8 cellular contexts compared by ENCODE assay signal in the genomic region with DNA sequence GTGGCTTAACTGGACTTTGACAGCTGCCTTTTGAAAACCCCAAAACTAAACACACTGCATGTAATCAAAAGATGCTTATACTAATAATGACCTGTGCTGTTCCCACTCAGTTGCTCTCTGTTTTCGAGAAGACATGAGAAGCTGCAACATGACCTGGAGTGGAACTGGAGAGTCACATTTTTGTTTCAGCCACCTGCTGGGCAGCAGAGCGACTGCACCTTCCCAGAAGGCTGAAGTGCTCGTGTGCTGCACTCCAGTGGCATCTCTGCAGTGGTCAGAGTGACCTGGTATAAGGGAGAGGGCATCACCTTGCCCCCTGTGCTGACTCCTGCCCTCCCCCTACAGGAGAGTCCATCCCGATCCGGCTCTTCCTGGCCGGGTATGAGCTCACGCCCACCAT.
A peak's percentile ranks its signal among the peaks of the same experiment; 100 is the strongest.
DNase-seq lines count a peak whose midpoint lies in the region; ATAC-seq and TF ChIP-seq lines count a peak whose summit lies in the region.

No MANE protein-coding gene starts in this region.

- H3K36me3 ChIP-seq in WERI-Rb-1 = peaks cover 68% of the 10 kb centered on the region

- H3K27me3 ChIP-seq in WERI-Rb-1 (ENCODE audit: insufficient read depth, low read depth, severe bottlenecking) = no peaks in the 10 kb centered on the region

- TF ChIP-seq CTCF in C4-2B (conservative IDR thresholded peaks at IDR 0.05) = peak; percentile 46
- TF ChIP-seq CTCF in WERI-Rb-1 (IDR thresholded peaks at IDR 0.05; ENCODE audit: low read depth, low read length) = peak; percentile 55; the same call in 1 of the 2 replicates

- DNase-seq in WERI-Rb-1 = no peak
- peak; percentile 53 for DNase-seq in iPS-NIHi11 (ENCODE audit: low spot score)
- no peak for DNase-seq in medulla oblongata (ENCODE audit: extremely low spot score)
- DNase-seq in KG1 (lab: John Stamatoyannopoulos, UW) = no peak

- H3K4me3 ChIP-seq in WERI-Rb-1 (ENCODE audit: low read depth, low read length) = no peak overlapping the region

- ATAC-seq in GM18907 (IDR thresholded peaks at IDR 0.05; ENCODE audit: unreplicated experiment) (peak; percentile 79), HG03139 (IDR thresholded peaks at IDR 0.05; ENCODE audit: unreplicated experiment) (peak; percentile 81), GM18520 (IDR thresholded peaks at IDR 0.05; ENCODE audit: unreplicated experiment) (no peak)

- no peak overlapping the region for H3K27ac ChIP-seq in C4-2B
- no peak overlapping the region for H3K27ac ChIP-seq in WERI-Rb-1

- no peaks in the 10 kb centered on the region for H3K9me3 ChIP-seq in WERI-Rb-1 (ENCODE audit: severe bottlenecking)
